Comparison of ENCODE assay signal across 21 cellular contexts in genomic region chr9:133003671-133004090, GRCh38. TPM values are rescaled to one million over a fixed set of nuclear protein-coding genes. Genes with fewer than 3 reads are reported as not detected.
DNase-seq lines count a peak whose midpoint lies in the region; ATAC-seq and TF ChIP-seq lines count a peak whose summit lies in the region.
"Had no signal": no experiment of that assay in that cellular context is flagged by ENCODE, and none has a peak within 500 bp of the region (broad histone marks: within the 10 kb centered on the region; RNA-seq: fewer than 3 reads in every experiment).

No MANE protein-coding gene starts in this region.

- H3K9me3 Mint-ChIP-seq in activated naive CD4-positive, alpha-beta T cell treated with anti-CD3 and anti-CD28 coated beads, Interleukin-2, amount 10 ng/mL, durations not matched to agents 7 days and 5 days = no peaks in the 10 kb centered on the region
- H3K9me3 Mint-ChIP-seq in CD4-positive, alpha-beta T cell = no peaks in the 10 kb centered on the region
- H3K9me3 Mint-ChIP-seq: activated CD4-positive, alpha-beta T cell treated with anti-CD3 and anti-CD28 coated beads, Interleukin-2, amount 10 ng/mL, durations not matched to agents 24 days and 14 days had no signal

- H3K4me3 Mint-ChIP-seq in activated naive CD4-positive, alpha-beta T cell treated with anti-CD3 and anti-CD28 coated beads, Interleukin-2, amount 10 ng/mL, durations not matched to agents 7 days and 5 days = no peak overlapping the region
- H3K4me3 Mint-ChIP-seq in CD4-positive, alpha-beta T cell = no peak overlapping the region
- H3K4me3 Mint-ChIP-seq: activated CD4-positive, alpha-beta T cell treated with anti-CD3 and anti-CD28 coated beads, Interleukin-2, amount 10 ng/mL, durations not matched to agents 24 days and 14 days; B cell had no signal

- H3K4me1 Mint-ChIP-seq in activated naive CD4-positive, alpha-beta T cell treated with anti-CD3 and anti-CD28 coated beads, Interleukin-2, amount 10 ng/mL, durations not matched to agents 7 days and 5 days = no peaks in the 10 kb centered on the region
- H3K4me1 Mint-ChIP-seq in CD4-positive, alpha-beta T cell (ENCODE audit: low read depth) = no peaks in the 10 kb centered on the region
- H3K4me1 Mint-ChIP-seq: activated CD4-positive, alpha-beta T cell treated with anti-CD3 and anti-CD28 coated beads, Interleukin-2, amount 10 ng/mL, durations not matched to agents 24 days and 14 days; B cell had no signal

- intact Hi-C loops in spleen (cut with DNase I; ENCODE audit: low total_unique reads) = no loop called here
- intact Hi-C loops in CD4-positive, alpha-beta T cell (cut with DNase I, micrococcal nuclease) = no loop called here

- peaks cover 35% of the 10 kb centered on the region for H3K4me1 ChIP-seq in SJCRH30
- peaks cover 0 to 45% (median 31%) of the 10 kb centered on the region in 6 donors for H3K4me1 ChIP-seq in spleen
- H3K4me1 ChIP-seq: adrenal gland had no signal

- H3K36me3 ChIP-seq in SJCRH30 (no peaks in the 10 kb centered on the region), spleen (no peaks in the 10 kb centered on the region)
- H3K36me3 ChIP-seq: adrenal gland had no signal

- DNase-seq in activated naive CD4-positive, alpha-beta T cell treated with anti-CD3 and anti-CD28 coated beads, Interleukin-2, amount 10 ng/mL, durations not matched to agents 7 days and 5 days = peak; percentile 14
- DNase-seq in activated naive CD4-positive, alpha-beta T cell (lab: John Stamatoyannopoulos, UW) = no peak
- DNase-seq in SJCRH30 = peak; percentile 84 to 86
- DNase-seq in spleen = peak; percentile 35
- DNase-seq in CD4-positive, alpha-beta T cell = no peak
- no peak for DNase-seq in NCI-H524 treated with DMSO at 0.1 percent for 48 hours (lab: John Stamatoyannopoulos, UW)
- DNase-seq: 8988T; activated CD4-positive, alpha-beta T cell treated with anti-CD3 and anti-CD28 coated beads, Interleukin-2, amount 10 ng/mL, durations not matched to agents 24 days and 14 days; adrenal gland; GM23248; NCI-H1436; NCI-H2171; NCI-H526 treated with DMSO at 0.1 percent for 48 hours; stimulated activated CD4-positive, alpha-beta T cell treated with anti-CD3 and anti-CD28 coated beads, Interleukin-12 subunit alpha, Interleukin-12 subunit beta, amount 100 ng/mL, for 4 hours had no signal

- H3K9me3 ChIP-seq in SJCRH30 (replicated peaks) = no peaks in the 10 kb centered on the region
- H3K9me3 ChIP-seq in iPS-18c (ENCODE audit: control insufficient read depth, insufficient read depth, low read length) = no peaks in the 10 kb centered on the region
- no peaks in the 10 kb centered on the region for H3K9me3 ChIP-seq in spleen
- H3K9me3 ChIP-seq in CD4-positive, alpha-beta T cell (ENCODE audit: control insufficient read depth, low read length) = no peaks in the 10 kb centered on the region
- H3K9me3 ChIP-seq: adrenal gland had no signal

- TF ChIP-seq CTCF in spleen (IDR thresholded peaks at IDR 0.05 in 8 of 11, conservative IDR thresholded peaks at IDR 0.05 in 3 of 11) = no peak
- no peak for TF ChIP-seq CTCF in CD4-positive, alpha-beta T cell (IDR thresholded peaks at IDR 0.05)

- peak overlapping the region; percentile 81 for H3K27ac ChIP-seq in SJCRH30
- H3K27ac ChIP-seq in spleen = peak overlapping the region in 5 of 8 donors; percentile 47 to 71 (median 66)
- no peak overlapping the region for H3K27ac ChIP-seq in CD4-positive, alpha-beta T cell (ENCODE audit: low read depth, low read length)
- H3K27ac ChIP-seq: adrenal gland, GM23248 had no signal

- no peak overlapping the region for H3K27ac Mint-ChIP-seq in activated naive CD4-positive, alpha-beta T cell treated with anti-CD3 and anti-CD28 coated beads, Interleukin-2, amount 10 ng/mL, durations not matched to agents 7 days and 5 days
- H3K27ac Mint-ChIP-seq in CD4-positive, alpha-beta T cell = no peak overlapping the region
- H3K27ac Mint-ChIP-seq: activated CD4-positive, alpha-beta T cell treated with anti-CD3 and anti-CD28 coated beads, Interleukin-2, amount 10 ng/mL, durations not matched to agents 24 days and 14 days; B cell had no signal

- no peak overlapping the region for H3K4me3 ChIP-seq in SJCRH30
- H3K4me3 ChIP-seq in iPS-18c (ENCODE audit: insufficient read depth, low read depth, low read length) = peak overlapping the region; percentile 25; the same call in 1 of the 2 replicates
- no peak overlapping the region for H3K4me3 ChIP-seq in spleen
- H3K4me3 ChIP-seq: adrenal gland, GM23248 had no signal

- H3K27me3 ChIP-seq in SJCRH30 (peaks cover 6% of the 10 kb centered on the region; the same call in 1 of the 2 replicates), spleen (replicated peaks in 1 of 7) (peaks cover 0 to 80% (median 0%) of the 10 kb centered on the region in 7 donors)
- H3K27me3 ChIP-seq in CD4-positive, alpha-beta T cell (ENCODE audit: control insufficient read depth, insufficient read depth, low read length) = peaks cover 44% of the 10 kb centered on the region

- peaks cover 87% of the 10 kb centered on the region for H3K27me3 Mint-ChIP-seq in activated naive CD4-positive, alpha-beta T cell treated with anti-CD3 and anti-CD28 coated beads, Interleukin-2, amount 10 ng/mL, durations not matched to agents 7 days and 5 days
- H3K27me3 Mint-ChIP-seq in CD4-positive, alpha-beta T cell = peaks cover 69% of the 10 kb centered on the region

- ATAC-seq in CD4-positive, alpha-beta T cell (ENCODE audit: poor library complexity) = no peak
- ATAC-seq in GM18909 (IDR thresholded peaks at IDR 0.05; ENCODE audit: poor library complexity, unreplicated experiment) = no peak

- no peak for TF ChIP-seq POLR2A in spleen (IDR thresholded peaks at IDR 0.05)

- POLR2A ChIA-PET in CD4-positive, alpha-beta T cell (lab: Charles Lee) = no interaction called here

- 10 to 26% (median 19%) methylated on average over 4 to 9 of the region's 9 CpGs for WGBS in spleen, 5 donors

- H3K36me3 Mint-ChIP-seq in activated naive CD4-positive, alpha-beta T cell treated with anti-CD3 and anti-CD28 coated beads, Interleukin-2, amount 10 ng/mL, durations not matched to agents 7 days and 5 days = no peaks in the 10 kb centered on the region
- no peaks in the 10 kb centered on the region for H3K36me3 Mint-ChIP-seq in CD4-positive, alpha-beta T cell (ENCODE audit: low read depth)

- CTCF ChIA-PET in activated naive CD4-positive, alpha-beta T cell treated with anti-CD3 and anti-CD28 coated beads, Interleukin-2, amount 10 ng/mL, durations not matched to agents 7 days and 5 days (lab: Charles Lee) = interaction anchor here (1.9 kb wide), 1 partner anchor 19 kb away, joined by 20 read pairs; no protein-coding TSS in a partner anchor
- CTCF ChIA-PET in CD4-positive, alpha-beta T cell (lab: Charles Lee) = no interaction called here

RNA-seq across cellular contexts. Expression of gene GFI1B, which starts 25.2 kb away (rescaled TPM):
- total RNA-seq in SJCRH30 (2014; rRNA removed; shearing (Covaris generic)) = 0.13 and 0.53 TPM in 2 replicates
- 1 to 10 TPM; 1.5 to 4.0 (median 3.0) TPM for total RNA-seq in spleen
- polyA plus RNA-seq in spleen = under 1 TPM; 0.14 to 0.20 (median 0.19) TPM
- total RNA-seq in CD4-positive, alpha-beta T cell = under 1 TPM in 1 of 2 experiments, not detected in 1; 0.58 TPM
- total RNA-seq: activated CD4-positive, alpha-beta T cell treated with anti-CD3 and anti-CD28 coated beads, Interleukin-2, amount 10 ng/mL, durations not matched to agents 24 days and 14 days; B cell; bronchial epithelial cell; endothelial cell of umbilical vein; GM23248; HT1080; ureter had no signal
- polyA plus RNA-seq: GM23248 had no signal

RNA-seq across cellular contexts. Expression of gene GTF3C5, which starts 27.1 kb away (rescaled TPM):
- total RNA-seq in SJCRH30 (2014; rRNA removed; shearing (Covaris generic)) = 87.6 and 89.5 TPM in 2 replicates
- 10 to 100 TPM; 40.5 to 64.4 (median 47.6) TPM for total RNA-seq in spleen
- 10 to 100 TPM; 34.9 to 52.5 (median 44.4) TPM for polyA plus RNA-seq in spleen
- total RNA-seq in CD4-positive, alpha-beta T cell = 10 to 100 TPM; 49.0 to 52.4 TPM

RNA-seq across cellular contexts. Expression of gene CEL, which starts 58.1 kb away (rescaled TPM):
- total RNA-seq in SJCRH30 (2014; rRNA removed; shearing (Covaris generic)) = 0.53 and 0.71 TPM in 2 replicates
- total RNA-seq in spleen = 1 to 10 TPM in 3 of 7 donors, under 1 TPM in 2, not detected in 2; 0.58 to 5.3 (median 1.9) TPM
- under 1 TPM; 0.46 to 0.67 (median 0.55) TPM for polyA plus RNA-seq in spleen
- total RNA-seq in CD4-positive, alpha-beta T cell = under 1 TPM; 0.16 to 0.39 TPM
- polyA plus RNA-seq: GM23248 had no signal

RNA-seq across cellular contexts. Expression of gene TSC1, which starts 59.3 kb away (rescaled TPM):
- 40.5 and 44.5 TPM in 2 replicates for total RNA-seq in SJCRH30 (2014; rRNA removed; shearing (Covaris generic))
- 10 to 100 TPM; 46.9 to 80.6 (median 56.9) TPM for total RNA-seq in spleen
- polyA plus RNA-seq in spleen = 10 to 100 TPM in 2 of 3 donors, 1 to 10 TPM in 1; 6.9 to 12.7 (median 12.1) TPM
- total RNA-seq in CD4-positive, alpha-beta T cell = 10 to 100 TPM; 50.0 to 51.9 TPM

Comparison
In these comparisons a context has a peak if more than half of its experiments do, and no peak if none do; other contexts are left out.
1. DNase-seq: peak in activated naive CD4-positive, alpha-beta T cell treated with anti-CD3 and anti-CD28 coated beads, Interleukin-2, amount 10 ng/mL, durations not matched to agents 7 days and 5 days (single experiment), SJCRH30 (2 of 2) and spleen (single experiment); none in activated naive CD4-positive, alpha-beta T cell (0 of 4), CD4-positive, alpha-beta T cell (0 of 10) and NCI-H524 treated with DMSO at 0.1 percent for 48 hours (single experiment).